Comparison of ENCODE assay signal across 13 cellular contexts in the genomic region with DNA sequence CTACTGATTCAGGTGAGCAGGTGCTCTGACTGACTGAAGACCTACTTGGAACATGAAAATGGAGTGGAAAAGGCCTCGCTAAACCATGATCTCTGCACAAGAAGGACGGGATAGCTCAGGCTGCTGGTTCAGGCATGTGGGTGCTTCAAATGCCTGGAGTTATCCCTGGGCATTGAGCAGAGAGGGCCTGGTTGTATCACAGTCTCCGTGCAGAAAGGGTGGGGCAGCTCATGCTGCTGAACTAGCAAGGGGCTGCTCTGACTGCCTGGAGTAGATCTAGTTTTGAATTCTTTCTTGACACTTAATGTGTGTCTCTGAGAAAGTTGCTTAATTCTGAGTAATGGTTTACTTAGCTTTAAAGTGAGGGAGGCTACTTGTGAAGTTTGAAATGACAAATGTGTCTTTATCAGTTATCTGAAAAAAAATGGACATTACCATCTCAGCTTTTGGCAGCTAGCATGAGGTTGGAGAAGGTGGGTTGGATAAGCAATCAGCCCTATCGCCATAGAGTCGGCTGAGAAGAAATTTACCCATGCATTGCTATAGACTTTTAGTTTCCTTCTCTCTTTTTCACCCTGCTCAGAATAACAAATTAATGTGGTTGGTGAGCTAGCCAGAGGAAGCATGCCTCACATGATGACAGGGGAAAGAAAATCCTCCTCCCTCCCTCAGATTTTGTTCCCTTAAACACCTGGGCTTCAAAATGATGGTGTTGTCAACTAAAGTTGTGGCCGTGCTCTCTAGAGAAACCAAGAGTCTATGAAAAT.
DNase-seq lines count a peak whose midpoint lies in the region; ATAC-seq and TF ChIP-seq lines count a peak whose summit lies in the region.
"Had no signal": no experiment of that assay in that cellular context is flagged by ENCODE, and none has a peak within 500 bp of the region (broad histone marks: within the 10 kb centered on the region; RNA-seq: fewer than 3 reads in every experiment).

No MANE protein-coding gene starts in this region.

- no peaks in the 10 kb centered on the region for H3K36me3 ChIP-seq in upper lobe of right lung
- H3K36me3 ChIP-seq: SJSA1 had no signal

- DNase-seq in amniotic epithelial cell (ENCODE audit: low read depth) (peak; percentile 47), upper lobe of right lung (no peak), NCI-H345 treated with DMSO at 0.1 percent for 48 hours (lab: John Stamatoyannopoulos, UW; ENCODE audit: unreplicated experiment) (no peak), T-helper 2 cell (no peak), NCI-H748 (lab: John Stamatoyannopoulos, UW; ENCODE audit: unreplicated experiment) (no peak)
- DNase-seq: DMS 273 treated with DMSO at 0.1 percent for 48 hours, NCI-H1417 treated with DMSO at 0.1 percent for 48 hours, NCI-H1930, NCI-H774 had no signal

- no peak overlapping the region for H3K27ac ChIP-seq in upper lobe of right lung
- H3K27ac ChIP-seq: PC-9, SJSA1 had no signal

- no peaks in the 10 kb centered on the region for H3K27me3 ChIP-seq in upper lobe of right lung
- H3K27me3 ChIP-seq: SJSA1 had no signal

- no peaks in the 10 kb centered on the region for H3K9me3 ChIP-seq in upper lobe of right lung
- H3K9me3 ChIP-seq: SJSA1 had no signal

- H3K4me3 ChIP-seq in upper lobe of right lung = no peak overlapping the region
- H3K4me3 ChIP-seq: PC-9, SJSA1 had no signal

- H3K4me1 ChIP-seq in upper lobe of right lung = no peaks in the 10 kb centered on the region
- H3K4me1 ChIP-seq: SJSA1 had no signal

- intact Hi-C loops in upper lobe of right lung (cut with DNase I) = no loop called here

- TF ChIP-seq CTCF in upper lobe of right lung (IDR thresholded peaks at IDR 0.05) = no peak

- peak; percentile 37 for ATAC-seq in GM18909 (IDR thresholded peaks at IDR 0.05; ENCODE audit: poor library complexity, unreplicated experiment)
- ATAC-seq in HG02981 (IDR thresholded peaks at IDR 0.05; ENCODE audit: unreplicated experiment) = peak; percentile 62
- ATAC-seq in upper lobe of right lung = peak; percentile 16
